In the genomic region with DNA sequence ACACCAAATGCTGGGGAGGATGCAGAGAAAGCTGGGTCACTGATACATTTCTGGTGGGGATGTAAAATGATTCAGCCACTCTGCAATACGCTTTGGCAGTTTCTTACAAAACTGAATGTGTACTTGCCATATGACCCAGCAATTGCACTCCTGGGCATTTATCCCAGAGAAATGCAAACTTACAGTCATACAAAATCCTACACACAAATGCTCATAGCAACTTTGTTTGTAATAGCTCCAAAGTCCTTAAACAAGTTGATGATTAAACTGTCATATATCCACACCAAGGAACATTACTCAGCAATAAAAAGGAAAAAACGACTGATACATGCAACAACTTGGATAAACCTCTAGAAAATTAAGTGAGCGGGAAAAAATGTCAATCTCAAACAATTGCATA, we compare ENCODE assay signal across 22 cellular contexts. TPM values are rescaled to one million over a fixed set of nuclear protein-coding genes. Genes with fewer than 3 reads are reported as not detected.
DNase-seq lines count a peak whose midpoint lies in the region; ATAC-seq, FAIRE-seq and TF ChIP-seq lines count a peak whose summit lies in the region.
"Had no signal": no experiment of that assay in that cellular context is flagged by ENCODE, and none has a peak within 500 bp of the region (broad histone marks: within the 10 kb centered on the region; RNA-seq: fewer than 3 reads in every experiment).

No MANE protein-coding gene starts in this region.

- H3K9me3 Mint-ChIP-seq in nephron, result no peaks in the 10 kb centered on the region
- H3K9me3 Mint-ChIP-seq: activated naive CD8-positive, alpha-beta T cell treated with anti-CD3 and anti-CD28 coated beads for 36 hours; activated T-cell treated with anti-CD3 and anti-CD28 coated beads, Interleukin-2, amount 50 U/mL, for 72 hours; effector memory CD8-positive, alpha-beta T cell; stimulated activated naive CD8-positive, alpha-beta T cell treated with anti-CD3 and anti-CD28 coated beads, Interleukin-15, amount 100 ng/mL, for 72 hours had no signal

- no peaks in the 10 kb centered on the region for H3K36me3 Mint-ChIP-seq in nephron (ENCODE audit: low read depth)
- H3K36me3 Mint-ChIP-seq: activated naive CD8-positive, alpha-beta T cell treated with anti-CD3 and anti-CD28 coated beads for 36 hours had no signal

- ATAC-seq in GM19467 (IDR thresholded peaks at IDR 0.05; ENCODE audit: unreplicated experiment), result no peak
- ATAC-seq: activated T-cell treated with anti-CD3 and anti-CD28 coated beads, Interleukin-2, amount 50 U/mL, for 72 hours; effector memory CD8-positive, alpha-beta T cell; sciatic nerve; stimulated activated naive CD8-positive, alpha-beta T cell treated with anti-CD3 and anti-CD28 coated beads, Interleukin-15, amount 100 ng/mL, for 72 hours had no signal

- peak; percentile 66 for DNase-seq in EH (ENCODE audit: low read depth)
- DNase-seq in RCC 7860 (ENCODE audit: low spot score), result peak; percentile 42
- peak; percentile 81 for DNase-seq in fibroblast of gingiva (ENCODE audit: low read depth)
- no peak for DNase-seq in activated effector memory CD4-positive, alpha-beta T cell treated with anti-CD3 and anti-CD28 coated beads, Interleukin-2, amount 50 U/mL, for 16 hours
- DNase-seq in dedifferentiated amniotic fluid mesenchymal stem cell (ENCODE audit: extremely low spot score), result no peak
- no peak for DNase-seq in posterior vena cava (ENCODE audit: low spot score)
- DNase-seq: activated naive CD8-positive, alpha-beta T cell treated with anti-CD3 and anti-CD28 coated beads for 36 hours; activated T-cell treated with anti-CD3 and anti-CD28 coated beads, Interleukin-2, amount 50 U/mL, for 72 hours; caudate nucleus; effector memory CD8-positive, alpha-beta T cell; KG1; NCI-H1105 treated with DMSO at 0.1 percent for 48 hours; NCI-H69; occipital lobe; OCI-M1; stimulated activated naive CD8-positive, alpha-beta T cell treated with anti-CD3 and anti-CD28 coated beads, Interleukin-15, amount 100 ng/mL, for 72 hours; T-helper 2 cell had no signal

- intact Hi-C loops in posterior vena cava (cut with DNase I), result no loop called here

- no peaks in the 10 kb centered on the region for H3K27me3 Mint-ChIP-seq in nephron (ENCODE audit: low read depth)
- H3K27me3 Mint-ChIP-seq: effector memory CD8-positive, alpha-beta T cell had no signal

- FAIRE-seq in RCC 7860 (lab: Jason Lieb, UNC), result peak; percentile 66
- FAIRE-seq: frontal cortex, GM12891 had no signal

- H3K4me3 Mint-ChIP-seq in nephron, result no peak overlapping the region
- H3K4me3 Mint-ChIP-seq: activated naive CD8-positive, alpha-beta T cell treated with anti-CD3 and anti-CD28 coated beads for 36 hours; activated T-cell treated with anti-CD3 and anti-CD28 coated beads, Interleukin-2, amount 50 U/mL, for 72 hours; effector memory CD8-positive, alpha-beta T cell; stimulated activated naive CD8-positive, alpha-beta T cell treated with anti-CD3 and anti-CD28 coated beads, Interleukin-15, amount 100 ng/mL, for 72 hours had no signal

- peak overlapping the region in 2 of 3 experiments; percentile 20 to 34 for H3K27ac Mint-ChIP-seq in nephron
- H3K27ac Mint-ChIP-seq: activated naive CD8-positive, alpha-beta T cell treated with anti-CD3 and anti-CD28 coated beads for 36 hours; activated T-cell treated with anti-CD3 and anti-CD28 coated beads, Interleukin-2, amount 50 U/mL, for 72 hours; effector memory CD8-positive, alpha-beta T cell; stimulated activated naive CD8-positive, alpha-beta T cell treated with anti-CD3 and anti-CD28 coated beads, Interleukin-15, amount 100 ng/mL, for 72 hours had no signal

- peaks cover 62% of the 10 kb centered on the region for H3K4me1 Mint-ChIP-seq in nephron
- H3K4me1 Mint-ChIP-seq: activated naive CD8-positive, alpha-beta T cell treated with anti-CD3 and anti-CD28 coated beads for 36 hours; stimulated activated naive CD8-positive, alpha-beta T cell treated with anti-CD3 and anti-CD28 coated beads, Interleukin-15, amount 100 ng/mL, for 72 hours had no signal

- TF ChIP-seq CTCF in nephron (IDR thresholded peaks at IDR 0.05; ENCODE audit: unreplicated experiment in 3 of 3), result no peak

RNA-seq across cellular contexts. Expression of a gene that starts 12.3 kb away (rescaled TPM):
- 10 to 100 TPM; 22.2 to 36.5 TPM for total RNA-seq in posterior vena cava

Comparison
In these comparisons a context has a peak if more than half of its experiments do, and no peak if none do; other contexts are left out.
1. DNase-seq: peak in EH (single experiment), RCC 7860 (single experiment) and fibroblast of gingiva (single experiment); none in activated effector memory CD4-positive, alpha-beta T cell treated with anti-CD3 and anti-CD28 coated beads, Interleukin-2, amount 50 U/mL, for 16 hours (single experiment), dedifferentiated amniotic fluid mesenchymal stem cell (single experiment) and posterior vena cava (single experiment).